In the genomic region with DNA sequence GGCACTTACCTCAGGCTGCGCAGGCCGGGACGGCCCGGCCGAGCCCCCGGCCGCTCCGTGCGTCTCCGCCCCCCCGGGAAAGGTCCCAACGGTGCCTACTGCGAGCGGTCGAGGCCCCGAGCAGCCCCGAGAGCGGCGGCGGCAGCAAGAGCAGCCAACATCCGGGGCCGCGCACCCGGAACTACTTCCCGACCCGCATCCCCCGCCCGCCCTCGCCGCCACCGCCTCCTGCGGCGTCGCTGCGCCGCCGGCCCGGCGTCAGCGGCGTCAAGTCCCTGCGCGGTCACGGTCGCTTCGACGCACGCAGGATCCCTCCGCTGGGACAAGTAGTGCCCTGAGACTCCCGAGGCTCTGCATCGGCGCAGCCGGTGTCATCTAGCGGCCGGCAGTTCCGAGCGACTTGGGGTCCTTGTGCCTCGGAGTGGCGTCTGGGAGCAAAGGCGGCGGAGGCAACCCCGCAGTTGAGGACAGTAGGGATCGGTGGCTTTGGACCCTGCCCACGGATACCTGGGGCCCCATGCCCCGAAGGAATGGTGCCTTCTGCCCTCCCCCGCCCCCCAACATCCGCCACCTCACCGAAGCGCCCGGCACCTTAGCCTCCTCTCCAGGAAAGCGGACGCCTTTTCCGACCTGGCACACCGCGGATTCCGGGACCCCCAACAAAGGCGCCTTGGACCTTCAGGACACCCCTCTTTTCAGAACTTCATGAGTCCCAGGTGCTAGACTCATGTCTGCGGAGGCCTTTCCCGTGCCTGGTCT, we compare ENCODE assay signal across 1 cellular context.
TF ChIP-seq lines count a peak whose summit lies in the region.

A gene (minus strand): TSS at position 186 of the 759 bp plus-strand sequence. CDS start 24,142 bp downstream, outside the sequence.

TF ChIP-seq in HepG2, 621 proteins besides CTCF, POLR2A, EP300 and RAD21 (continued from another document and continues in another):
- TF ChIP-seq, protein P1, sequence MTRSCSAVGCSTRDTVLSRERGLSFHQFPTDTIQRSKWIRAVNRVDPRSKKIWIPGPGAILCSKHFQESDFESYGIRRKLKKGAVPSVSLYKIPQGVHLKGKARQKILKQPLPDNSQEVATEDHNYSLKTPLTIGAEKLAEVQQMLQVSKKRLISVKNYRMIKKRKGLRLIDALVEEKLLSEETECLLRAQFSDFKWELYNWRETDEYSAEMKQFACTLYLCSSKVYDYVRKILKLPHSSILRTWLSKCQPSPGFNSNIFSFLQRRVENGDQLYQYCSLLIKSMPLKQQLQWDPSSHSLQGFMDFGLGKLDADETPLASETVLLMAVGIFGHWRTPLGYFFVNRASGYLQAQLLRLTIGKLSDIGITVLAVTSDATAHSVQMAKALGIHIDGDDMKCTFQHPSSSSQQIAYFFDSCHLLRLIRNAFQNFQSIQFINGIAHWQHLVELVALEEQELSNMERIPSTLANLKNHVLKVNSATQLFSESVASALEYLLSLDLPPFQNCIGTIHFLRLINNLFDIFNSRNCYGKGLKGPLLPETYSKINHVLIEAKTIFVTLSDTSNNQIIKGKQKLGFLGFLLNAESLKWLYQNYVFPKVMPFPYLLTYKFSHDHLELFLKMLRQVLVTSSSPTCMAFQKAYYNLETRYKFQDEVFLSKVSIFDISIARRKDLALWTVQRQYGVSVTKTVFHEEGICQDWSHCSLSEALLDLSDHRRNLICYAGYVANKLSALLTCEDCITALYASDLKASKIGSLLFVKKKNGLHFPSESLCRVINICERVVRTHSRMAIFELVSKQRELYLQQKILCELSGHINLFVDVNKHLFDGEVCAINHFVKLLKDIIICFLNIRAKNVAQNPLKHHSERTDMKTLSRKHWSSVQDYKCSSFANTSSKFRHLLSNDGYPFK (CRISPR knock-in tag; IDR thresholded peaks at IDR 0.05; ENCODE audit: borderline replicate concordance) = no peak; the same call in 1 of the 2 replicates
- TF ChIP-seq ZNF788 (CRISPR knock-in tag; IDR thresholded peaks at IDR 0.05; ENCODE audit: borderline replicate concordance) (peak; percentile 88; the same call in 1 of the 2 replicates), ZNF10 (CRISPR knock-in tag; IDR thresholded peaks at IDR 0.05; ENCODE audit: borderline replicate concordance, low read depth) (no peak), ZFYVE20 (CRISPR knock-in tag; IDR thresholded peaks at IDR 0.05; ENCODE audit: borderline replicate concordance, low read depth) (0 out of 2 replicates have a peak, but pooled peaks have one; percentile 53), NONO (IDR thresholded peaks at IDR 0.05) (no peak), NONO (CRISPR knock-in tag; conservative IDR thresholded peaks at IDR 0.05) (peak; percentile 99), ZNF260 (CRISPR knock-in tag; IDR thresholded peaks at IDR 0.05; ENCODE audit: borderline replicate concordance, low read depth) (no peak), ZNF605 (CRISPR knock-in tag; IDR thresholded peaks at IDR 0.05) (no peak), AHR (CRISPR knock-in tag; IDR thresholded peaks at IDR 0.05) (peak; percentile 98; the same call in 1 of the 2 replicates), ZFP90 (CRISPR knock-in tag; IDR thresholded peaks at IDR 0.05; ENCODE audit: borderline replicate concordance) (peak; percentile 87), RBFOX2 (IDR thresholded peaks at IDR 0.05; ENCODE audit: low read depth, low read length) (peak; percentile 92), TCF12 (IDR thresholded peaks at IDR 0.05) (no peak), TCF12 (CRISPR knock-in tag; IDR thresholded peaks at IDR 0.05) (peak; percentile 43; the same call in 1 of the 2 replicates), NR3C1 (CRISPR knock-in tag; IDR thresholded peaks at IDR 0.05) (no peak), EZH2 (conservative IDR thresholded peaks at IDR 0.05; ENCODE audit: low read depth, low read length) (no peak), ZNF350 (CRISPR knock-in tag; IDR thresholded peaks at IDR 0.05; ENCODE audit: borderline replicate concordance, low read depth) (peak; percentile 65; the same call in 1 of the 2 replicates), FOXK2 (IDR thresholded peaks at IDR 0.05) (no peak), HNRNPH1 (optimal IDR thresholded peaks at IDR 0.05; ENCODE audit: low read depth, low read length) (no peak), RELA (CRISPR knock-in tag; IDR thresholded peaks at IDR 0.05) (peak; percentile 91; the same call in 1 of the 2 replicates), SIX1 (CRISPR knock-in tag; IDR thresholded peaks at IDR 0.05; ENCODE audit: borderline replicate concordance) (no peak), ZNF546 (CRISPR knock-in tag; conservative IDR thresholded peaks at IDR 0.05) (peak; percentile 77; the same call in 1 of the 2 replicates), SP140L (CRISPR knock-in tag; IDR thresholded peaks at IDR 0.05; ENCODE audit: borderline replicate concordance) (peak; percentile 43; the same call in 1 of the 2 replicates), RXRB (CRISPR knock-in tag; IDR thresholded peaks at IDR 0.05; ENCODE audit: borderline replicate concordance) (peak; percentile 74), SNAI1 (CRISPR knock-in tag; IDR thresholded peaks at IDR 0.05; ENCODE audit: borderline replicate concordance) (no peak), ELF1 (CRISPR knock-in tag; IDR thresholded peaks at IDR 0.05) (peak; percentile 75), RARA (CRISPR knock-in tag; IDR thresholded peaks at IDR 0.05) (peak; percentile 74)
- TF ChIP-seq, protein P2, sequence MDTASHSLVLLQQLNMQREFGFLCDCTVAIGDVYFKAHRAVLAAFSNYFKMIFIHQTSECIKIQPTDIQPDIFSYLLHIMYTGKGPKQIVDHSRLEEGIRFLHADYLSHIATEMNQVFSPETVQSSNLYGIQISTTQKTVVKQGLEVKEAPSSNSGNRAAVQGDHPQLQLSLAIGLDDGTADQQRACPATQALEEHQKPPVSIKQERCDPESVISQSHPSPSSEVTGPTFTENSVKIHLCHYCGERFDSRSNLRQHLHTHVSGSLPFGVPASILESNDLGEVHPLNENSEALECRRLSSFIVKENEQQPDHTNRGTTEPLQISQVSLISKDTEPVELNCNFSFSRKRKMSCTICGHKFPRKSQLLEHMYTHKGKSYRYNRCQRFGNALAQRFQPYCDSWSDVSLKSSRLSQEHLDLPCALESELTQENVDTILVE (CRISPR knock-in tag; IDR thresholded peaks at IDR 0.05) = peak; percentile 98
- TF ChIP-seq, protein P3, sequence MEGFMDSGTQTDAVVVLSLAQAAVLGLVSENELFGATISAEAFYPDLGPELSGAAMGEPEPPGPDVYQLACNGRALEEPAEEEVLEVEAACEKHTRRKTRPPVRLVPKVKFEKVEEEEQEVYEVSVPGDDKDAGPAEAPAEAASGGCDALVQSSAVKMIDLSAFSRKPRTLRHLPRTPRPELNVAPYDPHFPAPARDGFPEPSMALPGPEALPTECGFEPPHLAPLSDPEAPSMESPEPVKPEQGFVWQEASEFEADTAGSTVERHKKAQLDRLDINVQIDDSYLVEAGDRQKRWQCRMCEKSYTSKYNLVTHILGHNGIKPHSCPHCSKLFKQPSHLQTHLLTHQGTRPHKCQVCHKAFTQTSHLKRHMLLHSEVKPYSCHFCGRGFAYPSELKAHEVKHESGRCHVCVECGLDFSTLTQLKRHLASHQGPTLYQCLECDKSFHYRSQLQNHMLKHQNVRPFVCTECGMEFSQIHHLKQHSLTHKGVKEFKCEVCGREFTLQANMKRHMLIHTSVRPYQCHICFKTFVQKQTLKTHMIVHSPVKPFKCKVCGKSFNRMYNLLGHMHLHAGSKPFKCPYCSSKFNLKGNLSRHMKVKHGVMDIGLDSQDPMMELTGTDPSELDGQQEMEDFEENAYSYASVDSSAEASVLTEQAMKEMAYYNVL (CRISPR knock-in tag; IDR thresholded peaks at IDR 0.05; ENCODE audit: borderline replicate concordance) = no peak; the same call in 1 of the 2 replicates
- TF ChIP-seq, protein P4, sequence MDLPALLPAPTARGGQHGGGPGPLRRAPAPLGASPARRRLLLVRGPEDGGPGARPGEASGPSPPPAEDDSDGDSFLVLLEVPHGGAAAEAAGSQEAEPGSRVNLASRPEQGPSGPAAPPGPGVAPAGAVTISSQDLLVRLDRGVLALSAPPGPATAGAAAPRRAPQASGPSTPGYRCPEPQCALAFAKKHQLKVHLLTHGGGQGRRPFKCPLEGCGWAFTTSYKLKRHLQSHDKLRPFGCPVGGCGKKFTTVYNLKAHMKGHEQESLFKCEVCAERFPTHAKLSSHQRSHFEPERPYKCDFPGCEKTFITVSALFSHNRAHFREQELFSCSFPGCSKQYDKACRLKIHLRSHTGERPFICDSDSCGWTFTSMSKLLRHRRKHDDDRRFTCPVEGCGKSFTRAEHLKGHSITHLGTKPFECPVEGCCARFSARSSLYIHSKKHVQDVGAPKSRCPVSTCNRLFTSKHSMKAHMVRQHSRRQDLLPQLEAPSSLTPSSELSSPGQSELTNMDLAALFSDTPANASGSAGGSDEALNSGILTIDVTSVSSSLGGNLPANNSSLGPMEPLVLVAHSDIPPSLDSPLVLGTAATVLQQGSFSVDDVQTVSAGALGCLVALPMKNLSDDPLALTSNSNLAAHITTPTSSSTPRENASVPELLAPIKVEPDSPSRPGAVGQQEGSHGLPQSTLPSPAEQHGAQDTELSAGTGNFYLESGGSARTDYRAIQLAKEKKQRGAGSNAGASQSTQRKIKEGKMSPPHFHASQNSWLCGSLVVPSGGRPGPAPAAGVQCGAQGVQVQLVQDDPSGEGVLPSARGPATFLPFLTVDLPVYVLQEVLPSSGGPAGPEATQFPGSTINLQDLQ (CRISPR knock-in tag; IDR thresholded peaks at IDR 0.05) = 0 out of 2 replicates have a peak, but pooled peaks have one; percentile 69
- TF ChIP-seq, protein P5, sequence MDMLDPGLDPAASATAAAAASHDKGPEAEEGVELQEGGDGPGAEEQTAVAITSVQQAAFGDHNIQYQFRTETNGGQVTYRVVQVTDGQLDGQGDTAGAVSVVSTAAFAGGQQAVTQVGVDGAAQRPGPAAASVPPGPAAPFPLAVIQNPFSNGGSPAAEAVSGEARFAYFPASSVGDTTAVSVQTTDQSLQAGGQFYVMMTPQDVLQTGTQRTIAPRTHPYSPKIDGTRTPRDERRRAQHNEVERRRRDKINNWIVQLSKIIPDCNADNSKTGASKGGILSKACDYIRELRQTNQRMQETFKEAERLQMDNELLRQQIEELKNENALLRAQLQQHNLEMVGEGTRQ (IDR thresholded peaks at IDR 0.05; ENCODE audit: low read depth, low read length) = no peak
- TF ChIP-seq, protein P5 (CRISPR knock-in tag; IDR thresholded peaks at IDR 0.05; ENCODE audit: borderline replicate concordance) = no peak
- TF ChIP-seq, protein P6, sequence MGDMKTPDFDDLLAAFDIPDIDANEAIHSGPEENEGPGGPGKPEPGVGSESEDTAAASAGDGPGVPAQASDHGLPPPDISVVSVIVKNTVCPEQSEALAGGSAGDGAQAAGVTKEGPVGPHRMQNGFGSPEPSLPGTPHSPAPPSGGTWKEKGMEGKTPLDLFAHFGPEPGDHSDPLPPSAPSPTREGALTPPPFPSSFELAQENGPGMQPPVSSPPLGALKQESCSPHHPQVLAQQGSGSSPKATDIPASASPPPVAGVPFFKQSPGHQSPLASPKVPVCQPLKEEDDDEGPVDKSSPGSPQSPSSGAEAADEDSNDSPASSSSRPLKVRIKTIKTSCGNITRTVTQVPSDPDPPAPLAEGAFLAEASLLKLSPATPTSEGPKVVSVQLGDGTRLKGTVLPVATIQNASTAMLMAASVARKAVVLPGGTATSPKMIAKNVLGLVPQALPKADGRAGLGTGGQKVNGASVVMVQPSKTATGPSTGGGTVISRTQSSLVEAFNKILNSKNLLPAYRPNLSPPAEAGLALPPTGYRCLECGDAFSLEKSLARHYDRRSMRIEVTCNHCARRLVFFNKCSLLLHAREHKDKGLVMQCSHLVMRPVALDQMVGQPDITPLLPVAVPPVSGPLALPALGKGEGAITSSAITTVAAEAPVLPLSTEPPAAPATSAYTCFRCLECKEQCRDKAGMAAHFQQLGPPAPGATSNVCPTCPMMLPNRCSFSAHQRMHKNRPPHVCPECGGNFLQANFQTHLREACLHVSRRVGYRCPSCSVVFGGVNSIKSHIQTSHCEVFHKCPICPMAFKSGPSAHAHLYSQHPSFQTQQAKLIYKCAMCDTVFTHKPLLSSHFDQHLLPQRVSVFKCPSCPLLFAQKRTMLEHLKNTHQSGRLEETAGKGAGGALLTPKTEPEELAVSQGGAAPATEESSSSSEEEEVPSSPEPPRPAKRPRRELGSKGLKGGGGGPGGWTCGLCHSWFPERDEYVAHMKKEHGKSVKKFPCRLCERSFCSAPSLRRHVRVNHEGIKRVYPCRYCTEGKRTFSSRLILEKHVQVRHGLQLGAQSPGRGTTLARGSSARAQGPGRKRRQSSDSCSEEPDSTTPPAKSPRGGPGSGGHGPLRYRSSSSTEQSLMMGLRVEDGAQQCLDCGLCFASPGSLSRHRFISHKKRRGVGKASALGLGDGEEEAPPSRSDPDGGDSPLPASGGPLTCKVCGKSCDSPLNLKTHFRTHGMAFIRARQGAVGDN (CRISPR knock-in tag; IDR thresholded peaks at IDR 0.05) = peak; percentile 93
- TF ChIP-seq, protein P7, sequence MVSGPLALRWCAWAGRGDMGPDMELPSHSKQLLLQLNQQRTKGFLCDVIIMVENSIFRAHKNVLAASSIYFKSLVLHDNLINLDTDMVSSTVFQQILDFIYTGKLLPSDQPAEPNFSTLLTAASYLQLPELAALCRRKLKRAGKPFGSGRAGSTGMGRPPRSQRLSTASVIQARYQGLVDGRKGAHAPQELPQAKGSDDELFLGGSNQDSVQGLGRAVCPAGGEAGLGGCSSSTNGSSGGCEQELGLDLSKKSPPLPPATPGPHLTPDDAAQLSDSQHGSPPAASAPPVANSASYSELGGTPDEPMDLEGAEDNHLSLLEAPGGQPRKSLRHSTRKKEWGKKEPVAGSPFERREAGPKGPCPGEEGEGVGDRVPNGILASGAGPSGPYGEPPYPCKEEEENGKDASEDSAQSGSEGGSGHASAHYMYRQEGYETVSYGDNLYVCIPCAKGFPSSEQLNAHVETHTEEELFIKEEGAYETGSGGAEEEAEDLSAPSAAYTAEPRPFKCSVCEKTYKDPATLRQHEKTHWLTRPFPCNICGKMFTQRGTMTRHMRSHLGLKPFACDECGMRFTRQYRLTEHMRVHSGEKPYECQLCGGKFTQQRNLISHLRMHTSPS (CRISPR knock-in tag; IDR thresholded peaks at IDR 0.05; ENCODE audit: low read depth) = peak; percentile 76
- TF ChIP-seq, protein P8, sequence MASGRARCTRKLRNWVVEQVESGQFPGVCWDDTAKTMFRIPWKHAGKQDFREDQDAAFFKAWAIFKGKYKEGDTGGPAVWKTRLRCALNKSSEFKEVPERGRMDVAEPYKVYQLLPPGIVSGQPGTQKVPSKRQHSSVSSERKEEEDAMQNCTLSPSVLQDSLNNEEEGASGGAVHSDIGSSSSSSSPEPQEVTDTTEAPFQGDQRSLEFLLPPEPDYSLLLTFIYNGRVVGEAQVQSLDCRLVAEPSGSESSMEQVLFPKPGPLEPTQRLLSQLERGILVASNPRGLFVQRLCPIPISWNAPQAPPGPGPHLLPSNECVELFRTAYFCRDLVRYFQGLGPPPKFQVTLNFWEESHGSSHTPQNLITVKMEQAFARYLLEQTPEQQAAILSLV (CRISPR knock-in tag; IDR thresholded peaks at IDR 0.05; ENCODE audit: borderline replicate concordance) = peak; percentile 82
